Comparison of ENCODE assay signal across 23 cellular contexts in the genomic region with DNA sequence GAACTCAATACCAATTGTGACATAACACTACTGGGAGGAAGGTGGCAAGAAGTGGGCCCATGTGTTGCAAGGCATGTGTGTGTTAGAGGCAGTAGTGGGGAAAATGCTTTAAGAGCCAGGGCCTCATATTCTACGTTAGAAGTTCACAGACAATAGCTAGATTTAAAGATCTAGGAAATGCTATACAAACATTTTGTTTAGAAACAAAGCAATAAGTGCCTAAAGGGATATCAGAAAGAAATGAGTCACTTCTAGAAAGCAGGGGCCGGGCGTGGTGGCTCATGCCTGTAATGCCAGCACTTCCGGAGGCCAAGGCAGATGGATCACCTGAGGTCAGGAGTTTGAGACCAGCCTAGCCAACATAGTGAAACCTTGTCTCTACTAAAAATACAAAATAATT.
"Had no signal": no experiment of that assay in that cellular context is flagged by ENCODE, and none has a peak within 500 bp of the region (broad histone marks: within the 10 kb centered on the region; RNA-seq: fewer than 3 reads in every experiment).

No MANE protein-coding gene starts in this region.

- DNase-seq: activated CD4-positive, alpha-beta T cell treated with anti-CD3 and anti-CD28 coated beads for 36 hours; activated CD4-positive, CD25-positive, alpha-beta regulatory T cell; activated CD8-positive, alpha-beta memory T cell treated with anti-CD3 and anti-CD28 coated beads, Interleukin-2, amount 10 ng/mL, durations not matched to agents 7 days and 5 days; activated CD8-positive, alpha-beta T cell treated with anti-CD3 and anti-CD28 coated beads, Interleukin-2, amount 10 ng/mL, durations not matched to agents 7 days and 5 days; activated naive CD8-positive, alpha-beta T cell treated with anti-CD3 and anti-CD28 coated beads, Interleukin-2, amount 50 U/mL, for 24 hours; activated T-cell treated with anti-CD3 and anti-CD28 coated beads, Interleukin-2, amount 50 U/mL, for 48 hours; amygdala; dermis blood vessel endothelial cell; effector CD4-positive, alpha-beta T cell; islet precursor cell; left cardiac atrium; left ventricle myocardium superior; naive B cell; nephron progenitor cell; right lobe of liver; stimulated activated CD4-positive, alpha-beta T cell treated with anti-CD3 and anti-CD28 coated beads, Interleukin-2, amount 100 ng/mL, for 48 hours; stimulated activated naive CD4-positive, alpha-beta T cell treated with Interleukin-2 at 50 U/mL for 16 hours; upper lobe of left lung had no signal

- H3K9me3 ChIP-seq: gastroesophageal sphincter, neutrophil, right lobe of liver, thoracic aorta, upper lobe of left lung, vagina had no signal

- H3K4me3 ChIP-seq: gastroesophageal sphincter, hepatocyte, right lobe of liver, thoracic aorta, upper lobe of left lung, vagina had no signal

- H3K27ac ChIP-seq: gastroesophageal sphincter, hepatocyte, neutrophil, right lobe of liver, thoracic aorta, upper lobe of left lung, vagina had no signal

- H3K4me1 ChIP-seq: gastroesophageal sphincter, right lobe of liver, upper lobe of left lung, vagina had no signal

- H3K27me3 ChIP-seq: hepatocyte, neutrophil, right lobe of liver, upper lobe of left lung, vagina had no signal

- H3K36me3 ChIP-seq: gastroesophageal sphincter, neutrophil, right lobe of liver, thoracic aorta, upper lobe of left lung, vagina had no signal
